13 cellular contexts compared by ENCODE assay signal in genomic region chr20:38286586-38287502, GRCh38. TPM values are rescaled to one million over a fixed set of nuclear protein-coding genes. Genes with fewer than 3 reads are reported as not detected.
DNase-seq lines count a peak whose midpoint lies in the region; TF ChIP-seq lines count a peak whose summit lies in the region.
"Had no signal": no experiment of that assay in that cellular context is flagged by ENCODE, and none has a peak within 500 bp of the region (broad histone marks: within the 10 kb centered on the region; RNA-seq: fewer than 3 reads in every experiment).

No MANE protein-coding gene starts in this region.

- no peak overlapping the region for H3K14ac ChIP-seq in H9 (ENCODE audit: insufficient read depth, low read length)

- no peaks in the 10 kb centered on the region for H3K79me1 ChIP-seq in H9 (ENCODE audit: insufficient read depth, low read depth, low read length, poor library complexity, severe bottlenecking)

- peaks cover 0 to 8% (median 1%) of the 10 kb centered on the region in 3 experiments; a peak in 3 of 7 replicates for H3K36me3 Mint-ChIP-seq in H9 (ENCODE audit: insufficient read depth in 1 of 3, low read depth in 3 of 3)
- H3K36me3 Mint-ChIP-seq in activated T-helper 1 cell treated with anti-CD3 and anti-CD28 coated beads, Interleukin-12 subunit alpha, Interleukin-12 subunit beta, Interleukin-2, Interleukin-4 antibody, amounts not matched to agents 30 ng/mL and 10 ng/mL and 1 ng/mL, durations not matched to agents 14 hours and 24 hours and 36 hours (ENCODE audit: low read depth) = no peaks in the 10 kb centered on the region
- H3K36me3 Mint-ChIP-seq: natural killer cell had no signal

- no peak overlapping the region for H3K27ac Mint-ChIP-seq in H9
- H3K27ac Mint-ChIP-seq in activated T-helper 1 cell treated with anti-CD3 and anti-CD28 coated beads, Interleukin-12 subunit alpha, Interleukin-12 subunit beta, Interleukin-2, Interleukin-4 antibody, amounts not matched to agents 30 ng/mL and 10 ng/mL and 1 ng/mL, durations not matched to agents 14 hours and 24 hours and 36 hours = no peak overlapping the region
- H3K27ac Mint-ChIP-seq: natural killer cell had no signal

- no peak overlapping the region for H3K23ac ChIP-seq in H9 (ENCODE audit: insufficient read length, low read depth, low read length)

- TF ChIP-seq CTCF in HEK293 (tag by site-specific recombination; IDR thresholded peaks at IDR 0.05) = no peak
- no peak for TF ChIP-seq CTCF in astrocyte of the cerebellum (IDR thresholded peaks at IDR 0.05; ENCODE audit: low read depth, low read length, missing control alignments)
- no peak for TF ChIP-seq CTCF in sigmoid colon (IDR thresholded peaks at IDR 0.05)
- no peak for TF ChIP-seq CTCF in H9 (conservative IDR thresholded peaks at IDR 0.05)

- no peak overlapping the region for H3K18ac ChIP-seq in H9 (ENCODE audit: insufficient read length, low read depth, low read length)

- CTCF ChIA-PET in HEK293 (lab: Yijun Ruan, JAX) = interaction anchor here (0.6 to 0.7 kb wide), 2 partner anchors 8 to 34 kb away, joined by 3 to 5 read pairs; no protein-coding TSS in a partner anchor

- no peak overlapping the region for H3T11ph ChIP-seq in H9 (ENCODE audit: low read length)

- peaks cover 15 to 21% of the 10 kb centered on the region in 2 experiments for H3K4me1 Mint-ChIP-seq in H9
- H3K4me1 Mint-ChIP-seq in activated T-helper 1 cell treated with anti-CD3 and anti-CD28 coated beads, Interleukin-12 subunit alpha, Interleukin-12 subunit beta, Interleukin-2, Interleukin-4 antibody, amounts not matched to agents 30 ng/mL and 10 ng/mL and 1 ng/mL, durations not matched to agents 14 hours and 24 hours and 36 hours (ENCODE audit: low read depth) = no peaks in the 10 kb centered on the region
- H3K4me1 Mint-ChIP-seq: natural killer cell had no signal

- H2AK5ac ChIP-seq in H9 (ENCODE audit: insufficient read length, low read length) = no peak overlapping the region

- H2BK120ac ChIP-seq in H9 (ENCODE audit: low read depth, low read length, poor library complexity, severe bottlenecking) = no peak overlapping the region

- TF ChIP-seq EP300 in sigmoid colon (IDR thresholded peaks at IDR 0.05) = no peak

- no peak for TF ChIP-seq POLR2A in sigmoid colon (IDR thresholded peaks at IDR 0.05)

- H3K9me3 ChIP-seq in HEK293 (ENCODE audit: control insufficient read depth, insufficient read depth, low read depth, low read length) = no peaks in the 10 kb centered on the region
- H3K9me3 ChIP-seq in sigmoid colon = no peaks in the 10 kb centered on the region
- no peaks in the 10 kb centered on the region for H3K9me3 ChIP-seq in H9 (ENCODE audit: control insufficient read depth, low read depth, low read length)
- H3K9me3 ChIP-seq: thyroid gland had no signal

- no peak overlapping the region for H2BK12ac ChIP-seq in H9 (ENCODE audit: insufficient read length, low read depth, low read length)

- no peaks in the 10 kb centered on the region for H3K27me3 Mint-ChIP-seq in H9 (ENCODE audit: low read depth)
- peaks cover 9% of the 10 kb centered on the region for H3K27me3 Mint-ChIP-seq in activated T-helper 1 cell treated with anti-CD3 and anti-CD28 coated beads, Interleukin-12 subunit alpha, Interleukin-12 subunit beta, Interleukin-2, Interleukin-4 antibody, amounts not matched to agents 30 ng/mL and 10 ng/mL and 1 ng/mL, durations not matched to agents 14 hours and 24 hours and 36 hours (ENCODE audit: insufficient read depth)

- no peak overlapping the region for H2AFZ ChIP-seq in H9 (ENCODE audit: low read length)

- DNase-seq in astrocyte of the cerebellum (ENCODE audit: low read depth) (peak; percentile 73), hypothalamus (lab: John Stamatoyannopoulos, UW) (peak in 47 of 51 donors; percentile 19 to 93 (median 71)), sigmoid colon (peak; percentile 67), DMS114 treated with DMSO at 0.1 percent for 48 hours (lab: John Stamatoyannopoulos, UW; ENCODE audit: unreplicated experiment) (no peak), H9 (no peak)
- DNase-seq in activated CD8-positive, alpha-beta memory T cell treated with anti-CD3 and anti-CD28 coated beads for 24 hours = no peak
- DNase-seq in activated T-helper 1 cell treated with anti-CD3 and anti-CD28 coated beads, Interleukin-12 subunit alpha, Interleukin-12 subunit beta, Interleukin-2, Interleukin-4 antibody, amounts not matched to agents 30 ng/mL and 10 ng/mL and 1 ng/mL, durations not matched to agents 14 hours and 24 hours and 36 hours (ENCODE audit: low spot score) = no peak
- DNase-seq: activated CD4-positive, alpha-beta T cell treated with anti-CD3 and anti-CD28 coated beads for 1 hour; activated naive CD4-positive, alpha-beta T cell treated with anti-CD3 and anti-CD28 coated beads, Interleukin-2, amount 50 U/mL, for 16 hours; natural killer cell; NCI-H2171 treated with DMSO at 0.1 percent for 48 hours; thyroid gland had no signal

- H4K91ac ChIP-seq in H9 (ENCODE audit: insufficient read length, low read depth, low read length) = no peak overlapping the region

- peaks cover 5 to 15% of the 10 kb centered on the region in 2 experiments for H3K9me3 Mint-ChIP-seq in H9
- no peaks in the 10 kb centered on the region for H3K9me3 Mint-ChIP-seq in activated T-helper 1 cell treated with anti-CD3 and anti-CD28 coated beads, Interleukin-12 subunit alpha, Interleukin-12 subunit beta, Interleukin-2, Interleukin-4 antibody, amounts not matched to agents 30 ng/mL and 10 ng/mL and 1 ng/mL, durations not matched to agents 14 hours and 24 hours and 36 hours
- H3K9me3 Mint-ChIP-seq: natural killer cell had no signal

- H3K4me3 ChIP-seq in HEK293 (ENCODE audit: low read depth, low read length) (no peak overlapping the region), astrocyte of the cerebellum (ENCODE audit: low read depth, low read length) (no peak overlapping the region), sigmoid colon (no peak overlapping the region)
- H3K4me3 ChIP-seq: thyroid gland had no signal

- intact Hi-C loops in sigmoid colon (cut with DNase I) = no loop called here
- intact Hi-C loops in activated T-helper 1 cell treated with anti-CD3 and anti-CD28 coated beads, Interleukin-12 subunit alpha, Interleukin-12 subunit beta, Interleukin-2, Interleukin-4 antibody, amounts not matched to agents 30 ng/mL and 10 ng/mL and 1 ng/mL, durations not matched to agents 14 hours and 24 hours and 36 hours (cut with micrococcal nuclease) = no loop called here

- no peak overlapping the region for H4K5ac ChIP-seq in H9 (ENCODE audit: insufficient read length, low read depth, low read length)

- no peak overlapping the region for H3K56ac ChIP-seq in H9 (ENCODE audit: insufficient read length, low read depth, low read length)

- POLR2A ChIA-PET in HEK293 (lab: Yijun Ruan, JAX) = no interaction called here

- H2BK5ac ChIP-seq in H9 (ENCODE audit: insufficient read length, low read length) = no peak overlapping the region

- H3K79me2 ChIP-seq in H9 (ENCODE audit: insufficient read depth, low read length) = no peaks in the 10 kb centered on the region

- H3K23me2 ChIP-seq in H9 (ENCODE audit: insufficient read length, low read depth, low read length, poor library complexity, severe bottlenecking) = no peaks in the 10 kb centered on the region

- H3K4ac ChIP-seq in H9 (ENCODE audit: low read depth, low read length) = no peak overlapping the region

- H2BK15ac ChIP-seq in H9 (ENCODE audit: low read depth, low read length) = no peak overlapping the region

- no peak overlapping the region for H3K4me2 ChIP-seq in H9 (ENCODE audit: insufficient read depth, insufficient read length, low read length)

- H3K27me3 ChIP-seq in sigmoid colon (peaks cover 0 to 7% (median 0%) of the 10 kb centered on the region in 3 donors), H9 (ENCODE audit: insufficient read depth, low read length) (no peaks in the 10 kb centered on the region)
- H3K27me3 ChIP-seq: thyroid gland had no signal

- H3K27ac ChIP-seq in HEK293 (ENCODE audit: extremely low read depth, low read depth, low read length) = no peak overlapping the region
- peak overlapping the region in 2 of 4 donors; percentile 6 to 46 for H3K27ac ChIP-seq in sigmoid colon
- no peak overlapping the region for H3K27ac ChIP-seq in H9 (ENCODE audit: insufficient read length, low read depth, low read length)
- H3K27ac ChIP-seq: thyroid gland had no signal

- no peaks in the 10 kb centered on the region for H3K4me1 ChIP-seq in HEK293 (ENCODE audit: control insufficient read depth, insufficient read depth, low read length)
- H3K4me1 ChIP-seq in sigmoid colon = peaks cover 0 to 5% (median 0%) of the 10 kb centered on the region in 4 donors
- no peaks in the 10 kb centered on the region; the same call in 1 of the 2 replicates for H3K4me1 ChIP-seq in H9 (ENCODE audit: insufficient read depth, low read length)
- H3K4me1 ChIP-seq: thyroid gland had no signal

- no peaks in the 10 kb centered on the region for H4K20me1 ChIP-seq in H9 (ENCODE audit: control insufficient read depth, insufficient read depth, insufficient read length)

- in situ Hi-C loops in astrocyte of the cerebellum (cut with HindIII; ENCODE audit: low sequenced_read_pairs) = no loop called here

- H3K36me3 ChIP-seq in HEK293 (ENCODE audit: control insufficient read depth in 2 of 2, insufficient read depth in 1 of 2, low read length in 2 of 2) (no peaks in the 10 kb centered on the region), sigmoid colon (no peaks in the 10 kb centered on the region)
- H3K36me3 ChIP-seq: thyroid gland had no signal

- no peak overlapping the region for H4K8ac ChIP-seq in H9 (replicated peaks; ENCODE audit: insufficient read length, low read depth, low read length)

- H2BK20ac ChIP-seq in H9 (ENCODE audit: low read depth, low read length, poor library complexity, severe bottlenecking) = no peak overlapping the region

- H3K9ac ChIP-seq in H9 (ENCODE audit: extremely low read depth, insufficient read length, low read length) = no peak overlapping the region

- no peak overlapping the region for H3K4me3 Mint-ChIP-seq in H9
- H3K4me3 Mint-ChIP-seq in activated T-helper 1 cell treated with anti-CD3 and anti-CD28 coated beads, Interleukin-12 subunit alpha, Interleukin-12 subunit beta, Interleukin-2, Interleukin-4 antibody, amounts not matched to agents 30 ng/mL and 10 ng/mL and 1 ng/mL, durations not matched to agents 14 hours and 24 hours and 36 hours = no peak overlapping the region
- H3K4me3 Mint-ChIP-seq: natural killer cell had no signal

- WGBS in sigmoid colon, 2 donors = 30 to 47% methylated on average over 16 of the region's 16 CpGs
- no CpG with 5 or more reads among the region's 16 CpGs for WGBS in H9 (ENCODE audit: extremely low coverage, insufficient read length, low lambda C conversion rate)

RNA-seq across cellular contexts. Expression of gene BPI, which starts 17.1 kb away (rescaled TPM):
- total RNA-seq in sigmoid colon = under 1 TPM in 1 of 4 donors, not detected in 3; 0.99 TPM
- under 1 TPM in 1 of 3 donors, not detected in 2; 0.09 TPM for polyA plus RNA-seq in sigmoid colon
- not detected in 2 replicates for total RNA-seq in H9 (2021)
- total RNA-seq in activated T-helper 1 cell treated with anti-CD3 and anti-CD28 coated beads, Interleukin-12 subunit alpha, Interleukin-12 subunit beta, Interleukin-2, Interleukin-4 antibody, amounts not matched to agents 30 ng/mL and 10 ng/mL and 1 ng/mL, durations not matched to agents 14 hours and 24 hours and 36 hours = not detected in 2 replicates

RNA-seq across cellular contexts. Expression of gene KIAA1755, which starts 26.3 kb away (rescaled TPM):
- total RNA-seq in sigmoid colon (10 to 100 TPM in 3 of 4 donors, 1 to 10 TPM in 1; 9.2 to 39.1 (median 17.1) TPM), H9 (2021) (0.17 and 0.18 TPM in 2 replicates)
- 1 to 10 TPM in 2 of 3 donors, not detected in 1; 1.2 to 6.4 TPM for polyA plus RNA-seq in sigmoid colon
- not detected in 2 replicates for total RNA-seq in activated T-helper 1 cell treated with anti-CD3 and anti-CD28 coated beads, Interleukin-12 subunit alpha, Interleukin-12 subunit beta, Interleukin-2, Interleukin-4 antibody, amounts not matched to agents 30 ng/mL and 10 ng/mL and 1 ng/mL, durations not matched to agents 14 hours and 24 hours and 36 hours
- total RNA-seq: natural killer cell had no signal

RNA-seq across cellular contexts. Expression of gene LBP, which starts 59.4 kb away (rescaled TPM):
- total RNA-seq in sigmoid colon = under 1 TPM in 1 of 4 donors, not detected in 3; 0.49 TPM
- polyA plus RNA-seq in sigmoid colon = 1 to 10 TPM in 1 of 3 donors, not detected in 2; 1.9 TPM
- 0.35 and 0.52 TPM in 2 replicates for total RNA-seq in H9 (2021)
- total RNA-seq in activated T-helper 1 cell treated with anti-CD3 and anti-CD28 coated beads, Interleukin-12 subunit alpha, Interleukin-12 subunit beta, Interleukin-2, Interleukin-4 antibody, amounts not matched to agents 30 ng/mL and 10 ng/mL and 1 ng/mL, durations not matched to agents 14 hours and 24 hours and 36 hours = not detected in 2 replicates
- total RNA-seq: natural killer cell had no signal

Comparison
In these comparisons a context has a peak if more than half of its experiments do, and no peak if none do; other contexts are left out.
1. DNase-seq: peak in astrocyte of the cerebellum (single experiment), hypothalamus (47 of 51) and sigmoid colon (single experiment); none in activated CD8-positive, alpha-beta memory T cell treated with anti-CD3 and anti-CD28 coated beads for 24 hours (single experiment), DMS114 treated with DMSO at 0.1 percent for 48 hours (single experiment), H9 (single experiment) and activated T-helper 1 cell treated with anti-CD3 and anti-CD28 coated beads, Interleukin-12 subunit alpha, Interleukin-12 subunit beta, Interleukin-2, Interleukin-4 antibody, amounts not matched to agents 30 ng/mL and 10 ng/mL and 1 ng/mL, durations not matched to agents 14 hours and 24 hours and 36 hours (single experiment).